13 cellular contexts compared by ENCODE assay signal in genomic region chr15:99511529-99511864, GRCh38. TPM values are rescaled to one million over a fixed set of nuclear protein-coding genes. Genes with fewer than 3 reads are reported as not detected.
DNase-seq lines count a peak whose midpoint lies in the region; ATAC-seq and TF ChIP-seq lines count a peak whose summit lies in the region.
"Had no signal": no experiment of that assay in that cellular context is flagged by ENCODE, and none has a peak within 500 bp of the region (broad histone marks: within the 10 kb centered on the region; RNA-seq: fewer than 3 reads in every experiment).

No MANE protein-coding gene starts in this region.

- H3K9me2 ChIP-seq in OCI-LY7 (ENCODE audit: insufficient read depth, low read length), result no peaks in the 10 kb centered on the region

- TF ChIP-seq CTCF in OCI-LY7 (conservative IDR thresholded peaks at IDR 0.05; ENCODE audit: low read length), result no peak
- TF ChIP-seq CTCF in fibroblast of pulmonary artery (IDR thresholded peaks at IDR 0.05; ENCODE audit: low read length, missing control alignments), result no peak

- H2AFZ ChIP-seq in OCI-LY7 (ENCODE audit: low read length), result peak overlapping the region; percentile 90

- peaks cover 34% of the 10 kb centered on the region for H3K4me1 Mint-ChIP-seq in T-helper 2 cell treated with Interferon-gamma antibody and Interleukin-4, amounts not matched to agents 5 μg/mL and 100 μg/mL, for 36 hours (ENCODE audit: low read depth)

- H3K27me3 Mint-ChIP-seq in T-helper 2 cell treated with Interferon-gamma antibody and Interleukin-4, amounts not matched to agents 5 μg/mL and 100 μg/mL, for 36 hours (ENCODE audit: low read depth), result no peaks in the 10 kb centered on the region

- peak overlapping the region; percentile 45 for H3K4me3 ChIP-seq in OCI-LY7 (ENCODE audit: low read depth, low read length, poor library complexity, severe bottlenecking)
- H3K4me3 ChIP-seq in fibroblast of pulmonary artery (replicated peaks; ENCODE audit: low read depth, low read length), result no peak overlapping the region
- peak overlapping the region; percentile 48 to 56 (median 53) for H3K4me3 ChIP-seq in skeletal muscle tissue (ENCODE audit: low read length in 3 of 3)
- H3K4me3 ChIP-seq: body of pancreas, lower lobe of right lung had no signal

- H3K9me3 Mint-ChIP-seq in T-helper 2 cell treated with Interferon-gamma antibody and Interleukin-4, amounts not matched to agents 5 μg/mL and 100 μg/mL, for 36 hours, result no peaks in the 10 kb centered on the region

- H3K36me3 Mint-ChIP-seq in T-helper 2 cell treated with Interferon-gamma antibody and Interleukin-4, amounts not matched to agents 5 μg/mL and 100 μg/mL, for 36 hours (ENCODE audit: low read depth), result no peaks in the 10 kb centered on the region

- CTCF ChIA-PET in OCI-LY7 (lab: Charles Lee; ENCODE audit: unreplicated experiment), result no interaction called here

- no TSS peak for BruUV-seq in OCI-LY7 (replicated peaks; lab: Mats Ljungman, UMichigan)

- H3K9me3 ChIP-seq in OCI-LY7 (ENCODE audit: low read length) (peaks cover 11% of the 10 kb centered on the region; the same call in 1 of the 2 replicates), skeletal muscle tissue (ENCODE audit: control insufficient read depth in 3 of 3, low read length in 3 of 3) (no peaks in the 10 kb centered on the region)
- H3K9me3 ChIP-seq: body of pancreas, Caco-2, lower lobe of right lung had no signal

- H4K20me1 ChIP-seq in OCI-LY7 (ENCODE audit: insufficient read depth, low read length), result no peaks in the 10 kb centered on the region

- H3K36me3 ChIP-seq in OCI-LY7 (ENCODE audit: insufficient read depth, low read length), result no peaks in the 10 kb centered on the region; the same call in 1 of the 2 replicates
- H3K36me3 ChIP-seq in skeletal muscle tissue (ENCODE audit: control insufficient read depth in 3 of 3, insufficient read depth in 3 of 3, low read length in 3 of 3), result no peaks in the 10 kb centered on the region
- H3K36me3 ChIP-seq: lower lobe of right lung had no signal

- H3K27ac ChIP-seq in OCI-LY7 (ENCODE audit: low read depth, low read length, poor library complexity, severe bottlenecking), result peak overlapping the region; percentile 85
- H3K27ac ChIP-seq in skeletal muscle tissue (ENCODE audit: low read depth, low read length), result peak overlapping the region; percentile 92
- H3K27ac ChIP-seq: body of pancreas, lower lobe of right lung had no signal

- peak overlapping the region; percentile 42 to 80 (median 75) for H3K9ac ChIP-seq in skeletal muscle tissue (ENCODE audit: low read depth in 1 of 3, low read length in 3 of 3)

- intact Hi-C loops in OCI-LY7 (cut with micrococcal nuclease; ENCODE audit: unreplicated experiment), result loop anchor here (10.0 kb wide), 1 partner anchor 193 kb away; no protein-coding TSS in a partner anchor

- no peaks in the 10 kb centered on the region for H3K79me2 ChIP-seq in OCI-LY7 (ENCODE audit: insufficient read depth, low read depth, low read length)

- no peak for ATAC-seq in GM21619 (IDR thresholded peaks at IDR 0.05; ENCODE audit: unreplicated experiment)
- no peak for ATAC-seq in GM21786 (IDR thresholded peaks at IDR 0.05; ENCODE audit: unreplicated experiment)
- ATAC-seq in HG03571 (IDR thresholded peaks at IDR 0.05; ENCODE audit: unreplicated experiment), result no peak
- ATAC-seq: body of pancreas, esophagus mucosa had no signal

- no peak overlapping the region for H3K4me3 Mint-ChIP-seq in T-helper 2 cell treated with Interferon-gamma antibody and Interleukin-4, amounts not matched to agents 5 μg/mL and 100 μg/mL, for 36 hours

- H3K27ac Mint-ChIP-seq in T-helper 2 cell treated with Interferon-gamma antibody and Interleukin-4, amounts not matched to agents 5 μg/mL and 100 μg/mL, for 36 hours, result no peak overlapping the region

- H3K4me2 ChIP-seq in OCI-LY7 (ENCODE audit: low read length), result peak overlapping the region; percentile 72

- H3K27me3 ChIP-seq in skeletal muscle tissue (ENCODE audit: control insufficient read depth in 3 of 3, insufficient read depth in 3 of 3, low read length in 3 of 3), result no peaks in the 10 kb centered on the region
- H3K27me3 ChIP-seq: body of pancreas had no signal

- peak; percentile 60 for DNase-seq in GM03348 (ENCODE audit: low spot score)
- DNase-seq in OCI-LY7 (ENCODE audit: low spot score), result peak; percentile 55
- peak; percentile 87 for DNase-seq in fibroblast of pulmonary artery (ENCODE audit: low read depth)
- DNase-seq in T-helper 2 cell treated with Interferon-gamma antibody and Interleukin-4, amounts not matched to agents 5 μg/mL and 100 μg/mL, for 36 hours (ENCODE audit: low spot score), result no peak
- DNase-seq: Caco-2, lower lobe of right lung, NCI-H510A treated with DMSO at 0.1 percent for 48 hours had no signal

- H3K4me1 ChIP-seq in OCI-LY7 (ENCODE audit: insufficient read depth, low read length, poor library complexity, severe bottlenecking) (peaks cover 78% of the 10 kb centered on the region), skeletal muscle tissue (ENCODE audit: control insufficient read depth in 3 of 3, insufficient read depth in 3 of 3, low read length in 3 of 3) (peaks cover 42 to 58% (median 56%) of the 10 kb centered on the region in 3 donors)
- H3K4me1 ChIP-seq: Caco-2 had no signal

- POLR2A ChIA-PET in OCI-LY7 (lab: Charles Lee), result interaction anchor here (0.5 to 3.2 kb wide), 12 partner anchors 8 to 498 kb away, joined by 3 to 19 read pairs (median 4); partner anchors contain the start of gene MEF2A

RNA-seq across cellular contexts. Expression of gene MEF2A, which starts 54.3 kb away (rescaled TPM):
- 27.3 and 28.0 TPM in 2 replicates for total RNA-seq in OCI-LY7 (2014; rRNA removed; shearing (Covaris generic))
- total RNA-seq in OCI-LY7 (2022) (33.5 and 38.2 TPM in 2 replicates), skeletal muscle tissue (29.7 TPM)
